ENCODE assay signal across 8 cellular contexts in genomic region chr11:118264568-118265470, GRCh38. TPM values are rescaled to one million over a fixed set of nuclear protein-coding genes. Genes with fewer than 3 reads are reported as not detected.
A peak's percentile ranks its signal among the peaks of the same experiment; 100 is the strongest.
DNase-seq lines count a peak whose midpoint lies in the region; ATAC-seq, FAIRE-seq and TF ChIP-seq lines count a peak whose summit lies in the region.

No MANE protein-coding gene starts in this region.

- no peak for TF ChIP-seq POLR2A in uterus (IDR thresholded peaks at IDR 0.05)

- no peak for FAIRE-seq in bronchial epithelial cell (lab: Jason Lieb, UNC)

- TF ChIP-seq CTCF in heart right ventricle (IDR thresholded peaks at IDR 0.05) (no peak), bronchial epithelial cell (IDR thresholded peaks at IDR 0.05; ENCODE audit: insufficient read depth, low read length, severe bottlenecking) (no peak), uterus (IDR thresholded peaks at IDR 0.05) (no peak)

- WGBS in heart right ventricle, 2 donors: 66 to 67% methylated on average over 14 of the region's 14 CpGs

- H3K27ac ChIP-seq in heart right ventricle (peak overlapping the region in 6 of 10 donors; percentile 47 to 74 (median 62)), mucosa of rectum (ENCODE audit: low read depth in 2 of 2, low read length in 2 of 2) (peak overlapping the region; percentile 75 to 86), uterus (peak overlapping the region; percentile 23 to 48)

- no peak for ATAC-seq in heart right ventricle
- ATAC-seq in Right ventricle myocardium superior (ENCODE audit: poor library complexity): no peak
- no peak for ATAC-seq in GM19463 (IDR thresholded peaks at IDR 0.05; ENCODE audit: unreplicated experiment)

- H3K4me1 ChIP-seq in heart right ventricle (peaks cover 0 to 28% (median 13%) of the 10 kb centered on the region in 9 donors), mucosa of rectum (ENCODE audit: control insufficient read depth in 2 of 2, insufficient read depth in 2 of 2, low read length in 2 of 2) (peaks cover 10 to 31% of the 10 kb centered on the region in 2 donors), uterus (no peaks in the 10 kb centered on the region)

- peaks cover 0 to 29% (median 6%) of the 10 kb centered on the region in 7 donors for H3K27me3 ChIP-seq in heart right ventricle
- no peaks in the 10 kb centered on the region for H3K27me3 ChIP-seq in bronchial epithelial cell (ENCODE audit: control insufficient read depth, insufficient read depth, low read length)
- no peaks in the 10 kb centered on the region for H3K27me3 ChIP-seq in mucosa of rectum (ENCODE audit: control insufficient read depth in 2 of 2, insufficient read depth in 2 of 2, low read length in 2 of 2)
- H3K27me3 ChIP-seq in uterus: peaks cover 0 to 11% of the 10 kb centered on the region in 2 donors

- intact Hi-C loops in heart right ventricle (cut with DNase I): no loop called here
- intact Hi-C loops in Right ventricle myocardium superior (cut with DNase I): no loop called here
- intact Hi-C loops in uterus (cut with DNase I; ENCODE audit: low total_unique reads): no loop called here

- no peaks in the 10 kb centered on the region for H3K9me3 ChIP-seq in heart right ventricle
- no peaks in the 10 kb centered on the region for H3K9me3 ChIP-seq in mucosa of rectum (ENCODE audit: control insufficient read depth in 2 of 2, low read length in 2 of 2)
- H3K9me3 ChIP-seq in uterus: no peaks in the 10 kb centered on the region

- peak overlapping the region in 7 of 10 donors; percentile 8 to 57 (median 49) for H3K4me3 ChIP-seq in heart right ventricle
- H3K4me3 ChIP-seq in bronchial epithelial cell (ENCODE audit: low read depth, low read length): peak overlapping the region; percentile 57
- H3K4me3 ChIP-seq in mucosa of rectum (ENCODE audit: low read length in 2 of 2): peak overlapping the region; percentile 69 to 77
- peak overlapping the region in 1 of 2 donors; percentile 18 for H3K4me3 ChIP-seq in uterus

- peak overlapping the region; percentile 71 to 82 for H3K9ac ChIP-seq in mucosa of rectum (ENCODE audit: low read depth in 1 of 2, low read length in 2 of 2)

- no peak for DNase-seq in heart right ventricle
- DNase-seq in Right ventricle myocardium superior: no peak
- DNase-seq in bronchial epithelial cell (ENCODE audit: low read depth): peak; percentile 50
- no peak for DNase-seq in uterus
- no peak for DNase-seq in LoVo (ENCODE audit: low spot score)
- no peak for DNase-seq in DMS153 (lab: John Stamatoyannopoulos, UW)

- H3K36me3 ChIP-seq in heart right ventricle (peaks cover 0 to 9% (median 0%) of the 10 kb centered on the region in 9 donors), bronchial epithelial cell (ENCODE audit: control insufficient read depth, insufficient read depth, low read length) (peaks cover 16% of the 10 kb centered on the region), mucosa of rectum (ENCODE audit: control insufficient read depth in 2 of 2, insufficient read depth in 2 of 2, low read length in 2 of 2) (peaks cover 6 to 8% of the 10 kb centered on the region in 2 donors), uterus (no peaks in the 10 kb centered on the region)

RNA-seq across cellular contexts. Expression of gene MPZL2, which starts 0.7 kb away (rescaled TPM):
- total RNA-seq in heart right ventricle (10 to 100 TPM in 8 of 10 donors, 1 to 10 TPM in 2; 4.0 to 23.4 (median 13.0) TPM), Right ventricle myocardium superior (9.8 TPM), bronchial epithelial cell (38.7 and 79.2 TPM in 2 replicates), uterus (100 to 1,000 TPM in 1 of 4 donors, 10 to 100 TPM in 3; 40.9 to 191 (median 73.9) TPM)
- 1 to 10 TPM; 8.7 to 8.8 TPM for polyA plus RNA-seq in heart right ventricle

RNA-seq across cellular contexts. Expression of gene MPZL3, which starts 12.7 kb away (rescaled TPM):
- 1 to 10 TPM; 1.9 to 4.2 (median 2.7) TPM for total RNA-seq in heart right ventricle
- 1 to 10 TPM; 1.7 to 2.3 TPM for polyA plus RNA-seq in heart right ventricle
- total RNA-seq in Right ventricle myocardium superior: 1.8 TPM
- 34.8 and 81.4 TPM in 2 replicates for total RNA-seq in bronchial epithelial cell
- 1 to 10 TPM in 3 of 4 donors, under 1 TPM in 1; 0.26 to 8.3 (median 3.3) TPM for total RNA-seq in uterus

RNA-seq across cellular contexts. Expression of gene CD3E, which starts 39.7 kb away (rescaled TPM):
- total RNA-seq in heart right ventricle (10 to 100 TPM in 1 of 10 donors, 1 to 10 TPM in 1, under 1 TPM in 6, not detected in 2; 0.17 to 12.2 (median 0.59) TPM), Right ventricle myocardium superior (0.38 TPM), bronchial epithelial cell (not detected in 2 replicates), uterus (1 to 10 TPM in 1 of 4 donors, under 1 TPM in 1, not detected in 2; 0.48 to 2.4 TPM)
- polyA plus RNA-seq in heart right ventricle: under 1 TPM; 0.37 to 0.62 TPM

RNA-seq across cellular contexts. Expression of gene JAML, which starts 40.0 kb away (rescaled TPM):
- 10 to 100 TPM in 1 of 10 donors, 1 to 10 TPM in 8, under 1 TPM in 1; 0.50 to 19.5 (median 2.1) TPM for total RNA-seq in heart right ventricle
- polyA plus RNA-seq in heart right ventricle: 1 to 10 TPM; 1.2 to 2.3 TPM
- 2.7 TPM for total RNA-seq in Right ventricle myocardium superior
- total RNA-seq in bronchial epithelial cell: 0.13 TPM in 1 of 2 replicates, not detected in the other
- 1 to 10 TPM; 1.2 to 9.1 (median 5.6) TPM for total RNA-seq in uterus
